8 cellular contexts compared by ENCODE assay signal in genomic region chr6:117555882-117556498, GRCh38. TPM values are rescaled to one million over a fixed set of nuclear protein-coding genes. Genes with fewer than 3 reads are reported as not detected.
DNase-seq lines count a peak whose midpoint lies in the region; TF ChIP-seq lines count a peak whose summit lies in the region.

No MANE protein-coding gene starts in this region.

- H3K27me3 ChIP-seq in OCI-LY3 (ENCODE audit: low read depth, low read length) (no peaks in the 10 kb centered on the region), skeletal muscle satellite cell (ENCODE audit: control insufficient read depth, insufficient read depth, low read length) (no peaks in the 10 kb centered on the region)

- H3K36me3 ChIP-seq in OCI-LY3 (replicated peaks; ENCODE audit: low read depth, low read length) = peaks cover 9% of the 10 kb centered on the region
- peaks cover 23% of the 10 kb centered on the region for H3K36me3 ChIP-seq in skeletal muscle satellite cell (ENCODE audit: insufficient read depth, low read length)

- no peaks in the 10 kb centered on the region for H4K20me1 ChIP-seq in OCI-LY3 (ENCODE audit: insufficient read depth, low read length)

- no peaks in the 10 kb centered on the region for H3K79me2 ChIP-seq in OCI-LY3 (ENCODE audit: low read length)

- H3K4me1 ChIP-seq in OCI-LY3 (ENCODE audit: low read length) = no peaks in the 10 kb centered on the region
- peaks cover 17% of the 10 kb centered on the region for H3K4me1 ChIP-seq in skeletal muscle satellite cell (ENCODE audit: control insufficient read depth, insufficient read depth, low read length)

- H3K4me3 ChIP-seq in GM12875 (ENCODE audit: low read depth, low read length) = no peak overlapping the region
- H3K4me3 ChIP-seq in OCI-LY3 (ENCODE audit: low read length) = no peak overlapping the region
- H3K4me3 ChIP-seq in skeletal muscle satellite cell (ENCODE audit: low read length) = no peak overlapping the region

- H3K4me2 ChIP-seq in OCI-LY3 (ENCODE audit: low read length) = peak overlapping the region; percentile 10; the same call in 1 of the 2 replicates
- peak overlapping the region; percentile 36 for H3K4me2 ChIP-seq in skeletal muscle satellite cell (ENCODE audit: low read length)

- no peak overlapping the region for H2AFZ ChIP-seq in OCI-LY3 (ENCODE audit: low read depth, low read length)

- peak; percentile 89 for TF ChIP-seq CTCF in 22Rv1 (IDR thresholded peaks at IDR 0.05)
- peak; percentile 49; the same call in 1 of the 2 replicates for TF ChIP-seq CTCF in GM12875 (IDR thresholded peaks at IDR 0.05; ENCODE audit: borderline replicate concordance, insufficient read depth, low read depth, low read length)
- peak; percentile 64 for TF ChIP-seq CTCF in OCI-LY3 (IDR thresholded peaks at IDR 0.05; ENCODE audit: low read depth, low read length)

- no peaks in the 10 kb centered on the region for H3K9me3 ChIP-seq in OCI-LY3 (ENCODE audit: insufficient read depth, low read length)
- no peaks in the 10 kb centered on the region for H3K9me3 ChIP-seq in skeletal muscle satellite cell (replicated peaks; ENCODE audit: low read length)

- DNase-seq in activated T-helper 1 cell treated with anti-CD3 and anti-CD28 coated beads, Interleukin-2, amount 50 U/mL, for 16 hours (ENCODE audit: low read depth in 1 of 2, low spot score in 1 of 2) = peak; percentile 36 to 37
- DNase-seq in glomerular endothelial cell (ENCODE audit: extremely low read depth, low read depth, low spot score) (peak; percentile 37), NCI-H510A treated with DMSO at 0.1 percent for 48 hours (lab: John Stamatoyannopoulos, UW) (no peak), epidermal melanocyte (ENCODE audit: insufficient read length, low spot score) (no peak)

- H3K27ac ChIP-seq in 22Rv1 = no peak overlapping the region
- no peak overlapping the region for H3K27ac ChIP-seq in OCI-LY3 (ENCODE audit: low read length)

- no peak overlapping the region for H3K9ac ChIP-seq in OCI-LY3 (ENCODE audit: low read length)
- no peak overlapping the region for H3K9ac ChIP-seq in skeletal muscle satellite cell (ENCODE audit: low read depth, low read length)

RNA-seq across cellular contexts. Expression of gene GOPC, which starts 46.3 kb away (rescaled TPM):
- 24.1 and 27.3 TPM in 2 replicates for total RNA-seq in glomerular endothelial cell
- 36.3 and 46.1 TPM in 2 replicates for total RNA-seq in skeletal muscle satellite cell (2012; rRNA removed)

Comparison
In these comparisons a context has a peak if more than half of its experiments do, and no peak if none do; other contexts are left out.
1. DNase-seq: peak in activated T-helper 1 cell treated with anti-CD3 and anti-CD28 coated beads, Interleukin-2, amount 50 U/mL, for 16 hours (2 of 2) and glomerular endothelial cell (single experiment); none in NCI-H510A treated with DMSO at 0.1 percent for 48 hours (single experiment) and epidermal melanocyte (single experiment).
2. Peak in every context shown above with its lines, with median percentiles within 50 percentile points of each other: CTCF ChIP-seq.